Comparison of ENCODE assay signal across 18 cellular contexts in the genomic region with DNA sequence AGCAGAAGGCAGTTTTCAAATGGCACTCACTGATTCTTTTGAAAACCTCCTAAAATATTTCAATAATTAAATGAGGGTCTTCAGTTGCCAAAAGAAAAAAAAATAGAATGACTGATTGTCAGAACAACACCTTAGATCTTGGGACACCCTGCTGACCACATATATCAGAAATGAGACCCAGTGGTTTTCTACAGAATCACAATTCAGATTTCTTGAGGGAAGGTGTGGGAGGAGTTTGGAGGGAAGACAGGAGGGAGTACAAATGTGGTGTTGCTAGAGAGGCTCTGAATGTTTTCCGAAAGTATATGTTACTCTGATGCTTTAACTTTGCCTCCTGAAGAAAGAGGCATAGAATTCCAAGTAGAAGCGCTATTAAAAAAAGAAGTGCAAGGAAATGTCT.
"Had no signal": no experiment of that assay in that cellular context is flagged by ENCODE, and none has a peak within 500 bp of the region (broad histone marks: within the 10 kb centered on the region; RNA-seq: fewer than 3 reads in every experiment).

No MANE protein-coding gene starts in this region.

- H3K9ac ChIP-seq: SK-N-SH had no signal

- H3K4me2 ChIP-seq: SK-N-SH had no signal

- DNase-seq: activated B cell treated with CpG ODN at 0.5 μM for 24 hours; amygdala; body of pancreas; caudate nucleus; effector CD4-positive, alpha-beta T cell; foreskin fibroblast; glutamatergic neuron; hypothalamus; left ventricle myocardium inferior; natural killer cell; SHP77; SK-N-SH; stimulated activated CD4-positive, alpha-beta T cell treated with anti-CD3 and anti-CD28 coated beads, Interleukin-2, amount 100 ng/mL, for 48 hours; stimulated activated naive CD4-positive, alpha-beta T cell treated with Interleukin-2 at 50 U/mL for 16 hours; trophoblast cell had no signal

- H3K4me1 ChIP-seq: body of pancreas, left ventricle myocardium inferior, suprapubic skin had no signal

- H3K36me3 ChIP-seq: left ventricle myocardium inferior, suprapubic skin had no signal

- H3K27ac Mint-ChIP-seq: activated B cell treated with CpG ODN at 0.5 μM for 24 hours, memory B cell, natural killer cell had no signal

- H3K27me3 Mint-ChIP-seq: activated B cell treated with CpG ODN at 0.5 μM for 24 hours; activated naive CD4-positive, alpha-beta T cell treated with anti-CD3 and anti-CD28 coated beads, Interleukin-2, amount 50 U/mL, for 24 hours; memory B cell had no signal

- H3K9me3 Mint-ChIP-seq: activated B cell treated with CpG ODN at 0.5 μM for 24 hours; activated naive CD4-positive, alpha-beta T cell treated with anti-CD3 and anti-CD28 coated beads, Interleukin-2, amount 50 U/mL, for 24 hours; memory B cell; natural killer cell had no signal

- H3K27ac ChIP-seq: body of pancreas, left ventricle myocardium inferior, suprapubic skin had no signal

- H3K9me3 ChIP-seq: body of pancreas, left ventricle myocardium inferior, SK-N-SH, suprapubic skin had no signal

- H3K4me3 Mint-ChIP-seq: activated B cell treated with CpG ODN at 0.5 μM for 24 hours; activated naive CD4-positive, alpha-beta T cell treated with anti-CD3 and anti-CD28 coated beads, Interleukin-2, amount 50 U/mL, for 24 hours; memory B cell; natural killer cell had no signal

- H3K36me3 Mint-ChIP-seq: activated naive CD4-positive, alpha-beta T cell treated with anti-CD3 and anti-CD28 coated beads, Interleukin-2, amount 50 U/mL, for 24 hours; memory B cell; natural killer cell had no signal

- H3K4me3 ChIP-seq: body of pancreas, left ventricle myocardium inferior, suprapubic skin had no signal

- H3K27me3 ChIP-seq: body of pancreas, suprapubic skin had no signal

- ATAC-seq: body of pancreas, natural killer cell had no signal
